ENCODE assay signal across 8 cellular contexts in the genomic region with DNA sequence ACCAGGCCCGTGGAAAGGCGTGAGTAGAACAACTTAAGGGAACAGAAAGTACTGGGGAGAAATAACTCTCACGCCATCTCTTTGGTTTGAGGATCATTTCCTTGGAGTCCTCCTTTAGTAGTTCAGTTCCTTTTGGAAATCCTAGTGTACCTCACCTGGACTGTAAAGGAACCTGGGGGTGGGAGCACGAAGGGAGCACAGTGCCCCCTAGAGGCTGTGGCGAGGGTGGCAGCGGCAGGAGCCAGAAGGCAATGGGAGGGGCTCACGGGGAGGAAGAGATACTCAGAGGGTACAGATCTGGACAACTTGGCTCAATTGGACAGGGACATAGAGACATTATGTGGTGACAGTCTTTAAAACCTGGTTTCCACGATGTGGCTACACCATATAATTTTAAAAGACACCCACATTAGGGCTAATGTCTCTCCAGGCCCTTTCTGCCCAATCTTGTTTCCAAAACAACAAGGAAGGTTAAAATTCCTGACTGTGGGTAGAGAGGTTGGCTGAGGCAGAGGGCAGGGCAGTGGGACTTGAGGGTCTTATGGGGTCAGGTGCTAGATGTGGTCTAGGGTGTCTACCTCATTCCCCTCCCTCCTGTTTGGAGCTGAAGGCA.
DNase-seq lines count a peak whose midpoint lies in the region; ATAC-seq and TF ChIP-seq lines count a peak whose summit lies in the region.

No MANE protein-coding gene starts in this region.

- peaks cover 0 to 5% of the 10 kb centered on the region in 2 donors for H3K4me1 ChIP-seq in ascending aorta

- TF ChIP-seq CTCF in HL-60 (IDR thresholded peaks at IDR 0.05; ENCODE audit: insufficient read depth, low read length) (peak; percentile 80), ascending aorta (IDR thresholded peaks at IDR 0.05) (peak; percentile 61 to 77 (median 73))

- no peak overlapping the region for H3K4me3 ChIP-seq in HL-60 (replicated peaks; ENCODE audit: insufficient read depth, low read length)
- no peak overlapping the region for H3K4me3 ChIP-seq in ascending aorta

- DNase-seq in Right ventricle myocardium inferior (ENCODE audit: missing footprints) (no peak), cardiac septum (ENCODE audit: low spot score) (no peak), HL-60 (ENCODE audit: low read depth in 1 of 2, low spot score in 1 of 2) (peak; percentile 16 to 27), SKM-1 (lab: John Stamatoyannopoulos, UW; ENCODE audit: unreplicated experiment) (peak; percentile 28), ascending aorta (ENCODE audit: low spot score in 2 of 2) (peak in 1 of 2 donors; percentile 63), islet precursor cell (peak; percentile 81), ureter (ENCODE audit: low spot score) (no peak)
- DNase-seq in stimulated activated CD4-positive, alpha-beta T cell treated with anti-CD3 and anti-CD28 coated beads, TNF-alpha, amount 100 ng/mL, for 24 hours (ENCODE audit: low read depth in 3 of 3) = peak; percentile 20 to 64 (median 23)

- H3K27ac ChIP-seq in HL-60 (replicated peaks) = no peak overlapping the region
- no peak overlapping the region for H3K27ac ChIP-seq in ascending aorta

- intact Hi-C loops in Right ventricle myocardium inferior (cut with DNase I) = loop anchor here (2.0 to 10.0 kb wide), 2 partner anchors 111 to 229 kb away; no protein-coding TSS in a partner anchor
- intact Hi-C loops in cardiac septum (cut with DNase I) = loop anchor here (5.0 kb wide), 1 partner anchor 229 kb away; no protein-coding TSS in a partner anchor
- intact Hi-C loops in ascending aorta (cut with DNase I) = loop anchor here (2.0 kb wide), 1 partner anchor 229 kb away; no protein-coding TSS in a partner anchor

- ATAC-seq in Right ventricle myocardium inferior = peak; percentile 48

- H3K27me3 ChIP-seq in HL-60 (ENCODE audit: insufficient read depth, poor library complexity, severe bottlenecking) (peaks cover 2% of the 10 kb centered on the region), ascending aorta (no peaks in the 10 kb centered on the region)

- H3K36me3 ChIP-seq in ascending aorta = peaks cover 0 to 6% of the 10 kb centered on the region in 2 donors

- H3K9me3 ChIP-seq in ascending aorta = no peaks in the 10 kb centered on the region

Comparison
In these comparisons a context has a peak if more than half of its experiments do, and no peak if none do; other contexts are left out.
1. DNase-seq: peak in HL-60 (2 of 2), SKM-1 (single experiment), islet precursor cell (single experiment) and stimulated activated CD4-positive, alpha-beta T cell treated with anti-CD3 and anti-CD28 coated beads, TNF-alpha, amount 100 ng/mL, for 24 hours (3 of 3); none in Right ventricle myocardium inferior (single experiment), cardiac septum (single experiment) and ureter (single experiment).